ENCODE assay signal across 23 cellular contexts in genomic region chr5:178439411-178440162, GRCh38.
DNase-seq lines count a peak whose midpoint lies in the region; ATAC-seq, FAIRE-seq and TF ChIP-seq lines count a peak whose summit lies in the region.
"Had no signal": no experiment of that assay in that cellular context is flagged by ENCODE, and none has a peak within 500 bp of the region (broad histone marks: within the 10 kb centered on the region; RNA-seq: fewer than 3 reads in every experiment).

No MANE protein-coding gene starts in this region.

- TF ChIP-seq CTCF in DND-41 (IDR thresholded peaks at IDR 0.05; ENCODE audit: borderline replicate concordance, extremely low read depth, low read length, poor library complexity, severe bottlenecking) (no peak), K562 (IDR thresholded peaks at IDR 0.05 in 2 of 3, conservative IDR thresholded peaks at IDR 0.05 in 1 of 3; ENCODE audit: insufficient read depth in 2 of 3, low read depth in 1 of 3, low read length in 3 of 3) (no peak), mesothelial cell of epicardium (IDR thresholded peaks at IDR 0.05; ENCODE audit: unreplicated experiment) (no peak), sigmoid colon (IDR thresholded peaks at IDR 0.05) (no peak), testis (IDR thresholded peaks at IDR 0.05) (no peak)

- H3K9me1 ChIP-seq in K562 (ENCODE audit: control insufficient read depth, insufficient read depth, low read length), result no peaks in the 10 kb centered on the region

- peaks cover 16% of the 10 kb centered on the region for H3K79me2 ChIP-seq in DND-41 (ENCODE audit: insufficient read depth, low read length)
- no peaks in the 10 kb centered on the region for H3K79me2 ChIP-seq in K562 (ENCODE audit: control insufficient read depth, insufficient read depth, low read length)

- no peak for TF ChIP-seq RAD21 in K562 (CRISPR knock-in tag; conservative IDR thresholded peaks at IDR 0.05 in 1 of 2, IDR thresholded peaks at IDR 0.05 in 1 of 2)

- H3K9ac ChIP-seq in DND-41 (ENCODE audit: low read depth, low read length) (peak overlapping the region; percentile 30), K562 (ENCODE audit: insufficient read depth in 1 of 2, low read depth in 2 of 2, low read length in 2 of 2) (no peak overlapping the region; a peak in 1 of 4 replicates)
- H3K9ac ChIP-seq: KMS-11 had no signal

- ATAC-seq in DND-41 (ENCODE audit: insufficient read depth, low read depth) (0 out of 3 replicates have a peak, but pooled peaks have one; percentile 8), K562 (peak; percentile 26), GM21619 (IDR thresholded peaks at IDR 0.05; ENCODE audit: unreplicated experiment) (no peak), HG02623 (IDR thresholded peaks at IDR 0.05; ENCODE audit: unreplicated experiment) (no peak)
- ATAC-seq: CD8-positive, alpha-beta T cell; Panc1 had no signal

- H3K4me3 ChIP-seq in DND-41 (ENCODE audit: low read depth in 1 of 2, low read length in 2 of 2), result no peak overlapping the region
- H3K4me3 ChIP-seq in K562, result no peak overlapping the region
- H3K4me3 ChIP-seq in sigmoid colon, result no peak overlapping the region
- H3K4me3 ChIP-seq in testis, result no peak overlapping the region

- H3K27me3 Mint-ChIP-seq in mesothelial cell of epicardium (ENCODE audit: low read depth), result no peaks in the 10 kb centered on the region

- H3K4me2 ChIP-seq in DND-41 (ENCODE audit: insufficient read depth, low read length) (peak overlapping the region; percentile 20), K562 (ENCODE audit: insufficient read depth, low read length) (peak overlapping the region; percentile 9; the same call in 1 of the 2 replicates)
- H3K4me2 ChIP-seq: KMS-11 had no signal

- H4K20me1 ChIP-seq in DND-41 (ENCODE audit: insufficient read depth, low read length) (no peaks in the 10 kb centered on the region), K562 (replicated peaks; ENCODE audit: control insufficient read depth, insufficient read depth, low read length) (no peaks in the 10 kb centered on the region)

- H2AFZ ChIP-seq in DND-41 (ENCODE audit: low read depth, low read length) (0 out of 2 replicates have a peak overlapping the region, but pooled peaks have one; percentile 45), K562 (ENCODE audit: low read depth, low read length) (0 out of 2 replicates have a peak overlapping the region, but pooled peaks have one; percentile 27)

- H3K36me3 ChIP-seq in DND-41 (ENCODE audit: insufficient read depth, low read length) (no peaks in the 10 kb centered on the region), K562 (ENCODE audit: control insufficient read depth, insufficient read depth, low read length) (no peaks in the 10 kb centered on the region), sigmoid colon (no peaks in the 10 kb centered on the region), testis (ENCODE audit: low read depth, missing control alignments) (no peaks in the 10 kb centered on the region)

- H3K9me3 ChIP-seq in DND-41 (ENCODE audit: insufficient read depth, low read length, severe bottlenecking), result no peaks in the 10 kb centered on the region
- H3K9me3 ChIP-seq in K562 (replicated peaks; ENCODE audit: control insufficient read depth, insufficient read depth, low read depth, low read length), result no peaks in the 10 kb centered on the region
- H3K9me3 ChIP-seq in sigmoid colon, result no peaks in the 10 kb centered on the region
- H3K9me3 ChIP-seq in testis, result no peaks in the 10 kb centered on the region

- H3K36me3 Mint-ChIP-seq in mesothelial cell of epicardium, result no peaks in the 10 kb centered on the region
- H3K36me3 Mint-ChIP-seq: CD8-positive, alpha-beta T cell had no signal

- H3K27ac Mint-ChIP-seq in mesothelial cell of epicardium, result peak overlapping the region; percentile 28
- H3K27ac Mint-ChIP-seq: CD8-positive, alpha-beta T cell had no signal

- CTCF ChIA-PET in K562 (lab: Yijun Ruan, JAX; ENCODE audit: low intra/inter-chr PET ratio), result no interaction called here

- no peak overlapping the region for H3K4me3 Mint-ChIP-seq in mesothelial cell of epicardium
- H3K4me3 Mint-ChIP-seq: CD8-positive, alpha-beta T cell had no signal

- H3K4me1 ChIP-seq in DND-41 (ENCODE audit: insufficient read depth, low read length) (peaks cover 73% of the 10 kb centered on the region), K562 (replicated peaks in 1 of 2; ENCODE audit: control insufficient read depth in 2 of 2, insufficient read depth in 2 of 2, low read length in 2 of 2) (peaks cover 6 to 19% of the 10 kb centered on the region in 2 experiments), sigmoid colon (no peaks in the 10 kb centered on the region), testis (no peaks in the 10 kb centered on the region)

- TF ChIP-seq POLR2A in K562 (conservative IDR thresholded peaks at IDR 0.05) (no peak), sigmoid colon (IDR thresholded peaks at IDR 0.05) (no peak), testis (IDR thresholded peaks at IDR 0.05) (no peak)

- peaks cover 22% of the 10 kb centered on the region for H3K4me1 Mint-ChIP-seq in mesothelial cell of epicardium

- intact Hi-C loops in K562 (cut with micrococcal nuclease) (no loop called here), sigmoid colon (cut with DNase I) (no loop called here), testis (cut with DNase I; ENCODE audit: low total_unique reads) (no loop called here)

- H3K27ac ChIP-seq in DND-41 (ENCODE audit: low read length) (peak overlapping the region; percentile 75), K562 (ENCODE audit: extremely low read depth, low read depth, low read length) (no peak overlapping the region), sigmoid colon (no peak overlapping the region), testis (no peak overlapping the region)
- H3K27ac ChIP-seq: KMS-11 had no signal

- POLR2A ChIA-PET in K562 (lab: Yijun Ruan, JAX), result interaction anchor here (1.0 to 1.1 kb wide), 4 partner anchors 8 to 105 kb away, joined by 3 to 4 read pairs (median 3); no protein-coding TSS in a partner anchor

- FAIRE-seq in K562 (lab: Jason Lieb, UNC), result peak; percentile 29
- FAIRE-seq: H1, HTR-8/SVneo had no signal

- DNase-seq in DND-41 (peak; percentile 66), K562 (ENCODE audit: extremely low read depth in 1 of 4, low spot score in 3 of 4) (peak in 1 of 4 experiments; percentile 41), mesothelial cell of epicardium (ENCODE audit: low spot score in 2 of 2, unreplicated experiment in 2 of 2) (no peak), sigmoid colon (peak; percentile 43), testis (no peak)
- DNase-seq: C1 segment of cervical spinal cord; CD8-positive, alpha-beta T cell; EL; GF-D8; NCI-H1105; NCI-H1694; NCI-H2081; NCI-H2171; NCI-H345; NCI-H524 treated with DMSO at 0.1 percent for 48 hours; NCI-H82; SIG-M5 had no signal

- no peaks in the 10 kb centered on the region for H3K27me3 ChIP-seq in DND-41 (ENCODE audit: insufficient read depth, low read length, poor library complexity)
- H3K27me3 ChIP-seq in K562 (ENCODE audit: control insufficient read depth in 2 of 2, insufficient read depth in 2 of 2, low read length in 2 of 2), result peaks cover 0 to 17% of the 10 kb centered on the region in 2 experiments; a peak in 4 of 5 replicates
- H3K27me3 ChIP-seq in sigmoid colon, result peaks cover 0 to 15% (median 0%) of the 10 kb centered on the region in 3 donors
- H3K27me3 ChIP-seq in testis, result no peaks in the 10 kb centered on the region

- BruUV-seq in K562 (replicated peaks; lab: Mats Ljungman, UMichigan), result no TSS peak

- in situ Hi-C loops in K562 (cut with MboI), result no loop called here

- WGBS in K562 (ENCODE audit: insufficient coverage, low coverage, missing lambda C conversion rate), result 18% methylated on average over 17 of the region's 17 CpGs
- 71 to 78% methylated on average over 17 of the region's 17 CpGs for WGBS in sigmoid colon, 2 donors
- WGBS in testis, 2 donors, result 68 to 70% methylated on average over 17 of the region's 17 CpGs

- H3K9me3 Mint-ChIP-seq in mesothelial cell of epicardium, result no peaks in the 10 kb centered on the region
- H3K9me3 Mint-ChIP-seq: CD8-positive, alpha-beta T cell had no signal

- TF ChIP-seq EP300 in K562 (IDR thresholded peaks at IDR 0.05; ENCODE audit: low read length), result no peak
- no peak for TF ChIP-seq EP300 in sigmoid colon (IDR thresholded peaks at IDR 0.05)

TF ChIP-seq in K562, 482 proteins besides CTCF, POLR2A, EP300 and RAD21:
- TF ChIP-seq ARID4B (CRISPR knock-in tag; IDR thresholded peaks at IDR 0.05) (no peak), CBFA2T2 (conservative IDR thresholded peaks at IDR 0.05) (peak; percentile 29; the same call in 1 of the 2 replicates), CTBP1 (IDR thresholded peaks at IDR 0.05; ENCODE audit: borderline replicate concordance) (peak; percentile 29; the same call in 1 of the 2 replicates), ZNF217 (CRISPR knock-in tag; IDR thresholded peaks at IDR 0.05) (no peak), CBFA2T3 (IDR thresholded peaks at IDR 0.05) (peak; percentile 61), ZNF232 (CRISPR knock-in tag; IDR thresholded peaks at IDR 0.05) (no peak)

Comparison
In these comparisons a context has a peak if more than half of its experiments do, and no peak if none do; other contexts are left out.
1. ATAC-seq: peak in DND-41 (single experiment) and K562 (single experiment); none in GM21619 (single experiment) and HG02623 (single experiment).
2. DNase-seq: peak in DND-41 (single experiment) and sigmoid colon (single experiment); none in mesothelial cell of epicardium (0 of 2) and testis (single experiment).